ENCODE assay signal across 8 cellular contexts in the genomic region with DNA sequence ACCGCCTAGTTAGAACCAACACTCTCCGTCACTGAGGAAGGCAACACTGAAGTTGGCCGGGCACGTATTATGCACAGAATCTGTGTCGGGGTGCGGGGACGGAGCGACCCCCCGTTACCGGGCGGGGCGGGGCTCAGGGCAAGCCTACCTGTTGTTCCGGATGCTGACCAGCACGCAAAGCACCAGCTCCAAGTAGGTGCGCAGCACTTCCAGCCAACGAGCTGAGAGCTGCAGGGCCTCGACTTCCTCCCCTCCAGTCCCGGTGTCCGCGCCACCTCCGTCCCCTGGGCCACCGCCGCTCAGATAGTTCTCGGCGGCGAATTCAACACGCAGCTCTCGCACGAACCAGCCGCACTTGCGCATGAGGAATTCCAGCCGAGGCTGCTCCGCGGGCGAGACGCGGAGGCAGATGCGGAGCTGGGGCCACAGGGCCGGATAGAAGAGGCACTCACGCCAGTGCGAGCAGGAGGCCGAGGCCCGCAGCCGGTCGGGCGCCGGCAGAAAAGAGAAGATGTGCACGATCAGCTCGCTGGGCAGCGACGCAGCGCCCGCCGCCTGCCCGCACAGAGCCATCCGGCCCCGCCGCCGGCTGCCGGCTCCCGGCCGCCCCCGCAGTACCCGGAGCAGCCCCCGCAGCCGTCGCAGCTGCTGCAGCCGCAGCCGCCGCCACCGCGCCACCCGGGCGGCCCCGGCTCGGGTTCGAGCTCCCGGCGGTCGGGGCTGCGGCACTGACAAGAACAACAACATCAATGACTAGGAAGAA. TPM values are rescaled to one million over a fixed set of nuclear protein-coding genes. Genes with fewer than 3 reads are reported as not detected.
DNase-seq lines count a peak whose midpoint lies in the region; ATAC-seq and TF ChIP-seq lines count a peak whose summit lies in the region.

No MANE protein-coding gene starts in this region.

- H4K20me1 ChIP-seq in neural progenitor cell (ENCODE audit: low read depth) = peaks cover 33% of the 10 kb centered on the region

- H3F3A ChIP-seq in neural progenitor cell (ENCODE audit: low read depth) = peaks cover 31% of the 10 kb centered on the region

- peak overlapping the region; percentile 98 for H3K4me3 ChIP-seq in neural progenitor cell

- no peaks in the 10 kb centered on the region for H3K9me3 Mint-ChIP-seq in neural progenitor cell

- H3K27me3 ChIP-seq in neural progenitor cell = no peaks in the 10 kb centered on the region

- H3K79me2 ChIP-seq in neural progenitor cell (ENCODE audit: low read depth) = peaks cover 63% of the 10 kb centered on the region

- peaks cover 20% of the 10 kb centered on the region for H3K4me1 ChIP-seq in neural progenitor cell

- H3K9ac ChIP-seq in neural progenitor cell = peak overlapping the region; percentile 99

- no peaks in the 10 kb centered on the region for H3K36me3 ChIP-seq in neural progenitor cell

- H3K9me3 ChIP-seq in neural progenitor cell (ENCODE audit: low read depth) = no peaks in the 10 kb centered on the region

- H3K27ac ChIP-seq in neural progenitor cell (peak overlapping the region; percentile 100), temporal lobe (ENCODE audit: low read depth, low read length) (peak overlapping the region; percentile 95)

- H3K27ac Mint-ChIP-seq in neural progenitor cell = peak overlapping the region; percentile 100

- DNase-seq in NCI-H526 (lab: John Stamatoyannopoulos, UW) (peak; percentile 43 to 63), NCI-H526 treated with DMSO at 0.1 percent for 48 hours (lab: John Stamatoyannopoulos, UW) (no peak), NCI-H226 (peak; percentile 3), fibroblast of peridontal ligament (ENCODE audit: extremely low read depth) (peak; percentile 13), neural progenitor cell (ENCODE audit: low spot score) (peak; percentile 73)
- peak; percentile 68 to 70 for DNase-seq in activated T-cell treated with anti-CD3 and anti-CD28 coated beads, Interleukin-2, amount 50 U/mL, for 48 hours

- peaks cover 27% of the 10 kb centered on the region for H3K4me1 Mint-ChIP-seq in neural progenitor cell

- peak overlapping the region; percentile 99 for H3K4me3 Mint-ChIP-seq in neural progenitor cell

- H2AFZ ChIP-seq in neural progenitor cell (replicated peaks) = peak overlapping the region; percentile 100

- TF ChIP-seq CTCF in neural progenitor cell (IDR thresholded peaks at IDR 0.05) = no peak

- peak; percentile 21 for ATAC-seq in HG02678 (IDR thresholded peaks at IDR 0.05; ENCODE audit: unreplicated experiment)

- peak overlapping the region; percentile 99 for H3K4me2 ChIP-seq in neural progenitor cell

- no peaks in the 10 kb centered on the region for H3K27me3 Mint-ChIP-seq in neural progenitor cell (ENCODE audit: insufficient read depth, low read depth)

- H3K36me3 Mint-ChIP-seq in neural progenitor cell = no peaks in the 10 kb centered on the region

RNA-seq across cellular contexts. Expression of a gene that starts 0.6 kb away (rescaled TPM):
- total RNA-seq in neural progenitor cell (ENCODE audit: low replicate concordance) (17.2 and 23.7 TPM in 2 replicates), temporal lobe (14.8 TPM)
